17 cellular contexts compared by ENCODE assay signal in the genomic region with DNA sequence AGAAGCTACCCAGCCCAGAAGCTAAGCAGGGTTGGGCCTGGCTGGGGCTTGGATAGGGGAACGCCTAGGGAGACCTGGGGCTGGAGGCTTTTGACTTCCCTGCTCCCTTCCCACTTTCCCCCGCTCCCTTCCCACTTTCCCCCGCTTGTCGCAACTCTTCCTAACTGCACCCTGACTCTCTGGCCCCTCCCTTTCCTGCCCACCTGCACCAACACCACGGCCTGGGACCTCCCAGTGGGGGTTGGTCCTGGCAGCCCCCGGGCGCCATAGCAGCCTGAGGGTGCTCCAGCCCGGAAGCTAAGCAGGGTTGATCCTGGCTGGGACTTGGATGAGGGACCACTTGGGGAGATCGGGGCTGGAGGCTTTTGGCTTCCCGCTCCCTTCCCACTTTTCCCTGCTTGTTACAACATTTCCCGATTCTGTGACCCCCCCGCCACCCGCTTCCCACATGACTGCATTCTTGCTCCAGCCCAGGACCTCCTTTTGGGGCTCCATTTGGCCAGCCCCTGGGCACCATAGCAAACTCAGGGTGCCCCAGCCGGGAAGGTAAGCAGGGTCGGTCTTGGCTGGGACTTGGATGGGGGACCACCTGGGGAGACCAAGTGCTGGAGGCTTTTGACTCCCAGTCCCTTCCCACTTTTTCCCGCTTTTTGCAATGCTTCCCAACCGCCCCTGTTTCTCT.
A peak's percentile ranks its signal among the peaks of the same experiment; 100 is the strongest.
DNase-seq lines count a peak whose midpoint lies in the region; ATAC-seq and TF ChIP-seq lines count a peak whose summit lies in the region.
"Had no signal": no experiment of that assay in that cellular context is flagged by ENCODE, and none has a peak within 500 bp of the region (broad histone marks: within the 10 kb centered on the region; RNA-seq: fewer than 3 reads in every experiment).

No MANE protein-coding gene starts in this region.

- H3K27ac ChIP-seq in coronary artery = no peak overlapping the region
- H3K27ac ChIP-seq: 22Rv1, BLaER1 had no signal

- H3K4me3 Mint-ChIP-seq in activated CD8-positive, alpha-beta memory T cell treated with anti-CD3 and anti-CD28 coated beads, Interleukin-2, amount 10 ng/mL, durations not matched to agents 7 days and 5 days = no peak overlapping the region
- H3K4me3 Mint-ChIP-seq: CD14-positive monocyte; CD4-positive, alpha-beta memory T cell; HFFc6 had no signal

- TF ChIP-seq CTCF in coronary artery (IDR thresholded peaks at IDR 0.05) = no peak

- H3K9me3 Mint-ChIP-seq in activated CD8-positive, alpha-beta memory T cell treated with anti-CD3 and anti-CD28 coated beads, Interleukin-2, amount 10 ng/mL, durations not matched to agents 7 days and 5 days (ENCODE audit: low read depth) = peaks cover 35% of the 10 kb centered on the region

- H3K36me3 Mint-ChIP-seq in activated CD8-positive, alpha-beta memory T cell treated with anti-CD3 and anti-CD28 coated beads, Interleukin-2, amount 10 ng/mL, durations not matched to agents 7 days and 5 days = peaks cover 3% of the 10 kb centered on the region
- H3K36me3 Mint-ChIP-seq: CD14-positive monocyte had no signal

- no peaks in the 10 kb centered on the region for H3K4me1 Mint-ChIP-seq in activated CD8-positive, alpha-beta memory T cell treated with anti-CD3 and anti-CD28 coated beads, Interleukin-2, amount 10 ng/mL, durations not matched to agents 7 days and 5 days
- H3K4me1 Mint-ChIP-seq: CD14-positive monocyte; CD4-positive, alpha-beta memory T cell had no signal

- H3K27me3 Mint-ChIP-seq in activated CD8-positive, alpha-beta memory T cell treated with anti-CD3 and anti-CD28 coated beads, Interleukin-2, amount 10 ng/mL, durations not matched to agents 7 days and 5 days = no peaks in the 10 kb centered on the region
- H3K27me3 Mint-ChIP-seq: CD4-positive, alpha-beta memory T cell had no signal

- CTCF ChIA-PET in activated CD8-positive, alpha-beta memory T cell treated with anti-CD3 and anti-CD28 coated beads, Interleukin-2, amount 10 ng/mL, durations not matched to agents 7 days and 5 days (lab: Charles Lee) = no interaction called here

- DNase-seq in activated CD8-positive, alpha-beta memory T cell treated with anti-CD3 and anti-CD28 coated beads for 24 hours = peak; percentile 44
- no peak for DNase-seq in activated CD8-positive, alpha-beta memory T cell treated with anti-CD3 and anti-CD28 coated beads, Interleukin-2, amount 10 ng/mL, durations not matched to agents 7 days and 5 days
- DNase-seq in coronary artery (ENCODE audit: low spot score) (peak; percentile 59), mucosa of gallbladder (ENCODE audit: low spot score) (peak; percentile 6), HT-29 (ENCODE audit: low spot score) (no peak), 8988T (no peak)
- DNase-seq: CD4-positive, alpha-beta memory T cell; DMS153; DMS79; GDM1; GOT3; HFFc6 had no signal

- H3K27ac Mint-ChIP-seq in activated CD8-positive, alpha-beta memory T cell treated with anti-CD3 and anti-CD28 coated beads, Interleukin-2, amount 10 ng/mL, durations not matched to agents 7 days and 5 days = no peak overlapping the region
- H3K27ac Mint-ChIP-seq: CD14-positive monocyte; CD4-positive, alpha-beta memory T cell; HFFc6 had no signal

- H3K4me3 ChIP-seq in coronary artery = no peak overlapping the region
- H3K4me3 ChIP-seq: BLaER1 had no signal

- ATAC-seq in activated CD8-positive, alpha-beta memory T cell treated with anti-CD3 and anti-CD28 coated beads, Interleukin-2, amount 10 ng/mL, durations not matched to agents 7 days and 5 days = no peak
- ATAC-seq in HG03460 (IDR thresholded peaks at IDR 0.05; ENCODE audit: unreplicated experiment) = no peak
- ATAC-seq: HCT116 had no signal

Comparison
In these comparisons a context has a peak if more than half of its experiments do, and no peak if none do; other contexts are left out.
1. DNase-seq: peak in activated CD8-positive, alpha-beta memory T cell treated with anti-CD3 and anti-CD28 coated beads for 24 hours (single experiment), coronary artery (single experiment) and mucosa of gallbladder (single experiment); none in activated CD8-positive, alpha-beta memory T cell treated with anti-CD3 and anti-CD28 coated beads, Interleukin-2, amount 10 ng/mL, durations not matched to agents 7 days and 5 days (single experiment), HT-29 (single experiment) and 8988T (single experiment).